18 cellular contexts compared by ENCODE assay signal in genomic region chr12:63805704-63806672, GRCh38. TPM values are rescaled to one million over a fixed set of nuclear protein-coding genes. Genes with fewer than 3 reads are reported as not detected.
DNase-seq lines count a peak whose midpoint lies in the region; ATAC-seq, FAIRE-seq and TF ChIP-seq lines count a peak whose summit lies in the region.
"Had no signal": no experiment of that assay in that cellular context is flagged by ENCODE, and none has a peak within 500 bp of the region (broad histone marks: within the 10 kb centered on the region; RNA-seq: fewer than 3 reads in every experiment).

No MANE protein-coding gene starts in this region.

- no peaks in the 10 kb centered on the region for H3K27me3 Mint-ChIP-seq in progenitor cell of endocrine pancreas
- H3K27me3 Mint-ChIP-seq: memory B cell had no signal

- H3K36me3 Mint-ChIP-seq in progenitor cell of endocrine pancreas (ENCODE audit: insufficient read depth), result peaks cover 2% of the 10 kb centered on the region

- peaks cover 6% of the 10 kb centered on the region for H3K4me1 Mint-ChIP-seq in progenitor cell of endocrine pancreas (ENCODE audit: low read depth)
- H3K4me1 Mint-ChIP-seq: nephron had no signal

- TF ChIP-seq CTCF in progenitor cell of endocrine pancreas (IDR thresholded peaks at IDR 0.05; ENCODE audit: unreplicated experiment), result no peak

- no peak for ATAC-seq in GM21447 (IDR thresholded peaks at IDR 0.05; ENCODE audit: unreplicated experiment)
- ATAC-seq: activated CD4-positive, CD25-positive, alpha-beta regulatory T cell treated with anti-CD3 and anti-CD28 coated beads, Interleukin-2, amount 50 U/mL, for 24 hours had no signal

- no peak overlapping the region for H3K4me3 Mint-ChIP-seq in progenitor cell of endocrine pancreas (ENCODE audit: low read depth)
- H3K4me3 Mint-ChIP-seq: memory B cell, nephron had no signal

- FAIRE-seq in islet of Langerhans (lab: Jason Lieb, UNC), result peak; percentile 78
- FAIRE-seq: GM19239 had no signal

- H3K27ac Mint-ChIP-seq in progenitor cell of endocrine pancreas, result no peak overlapping the region
- H3K27ac Mint-ChIP-seq: memory B cell, nephron had no signal

- no peaks in the 10 kb centered on the region for H3K9me3 Mint-ChIP-seq in progenitor cell of endocrine pancreas (ENCODE audit: low read depth)
- H3K9me3 Mint-ChIP-seq: memory B cell, nephron had no signal

- DNase-seq in DMS153 (lab: John Stamatoyannopoulos, UW), result peak; percentile 98
- peak; percentile 95 for DNase-seq in NCI-H1417 treated with DMSO at 0.1 percent for 48 hours (lab: John Stamatoyannopoulos, UW)
- DNase-seq in NCI-H526 treated with DMSO at 0.1 percent for 48 hours (lab: John Stamatoyannopoulos, UW), result peak; percentile 73
- no peak for DNase-seq in progenitor cell of endocrine pancreas (ENCODE audit: low spot score, unreplicated experiment)
- no peak for DNase-seq in activated naive CD4-positive, alpha-beta T cell (lab: John Stamatoyannopoulos, UW)
- DNase-seq in nucleus accumbens (lab: John Stamatoyannopoulos, UW), result no peak
- DNase-seq: activated effector memory CD4-positive, alpha-beta T cell treated with anti-CD3 and anti-CD28 coated beads, Interleukin-2, amount 50 U/mL, for 16 hours; anterior cingulate cortex; Calu3; Karpas-422; NCI-H446; RPMI8226 had no signal

RNA-seq across cellular contexts. Expression of gene RXYLT1, which starts 26.3 kb away (rescaled TPM):
- 13.9 and 14.7 TPM in 2 replicates for total RNA-seq in progenitor cell of endocrine pancreas

RNA-seq across cellular contexts. Expression of gene SRGAP1, which starts 38.5 kb away (rescaled TPM):
- 17.8 and 23.1 TPM in 2 replicates for total RNA-seq in progenitor cell of endocrine pancreas

Comparison
In these comparisons a context has a peak if more than half of its experiments do, and no peak if none do; other contexts are left out.
1. DNase-seq: peak in DMS153 (single experiment), NCI-H1417 treated with DMSO at 0.1 percent for 48 hours (single experiment) and NCI-H526 treated with DMSO at 0.1 percent for 48 hours (single experiment); none in progenitor cell of endocrine pancreas (single experiment), activated naive CD4-positive, alpha-beta T cell (0 of 4) and nucleus accumbens (0 of 56).